In the genomic region with DNA sequence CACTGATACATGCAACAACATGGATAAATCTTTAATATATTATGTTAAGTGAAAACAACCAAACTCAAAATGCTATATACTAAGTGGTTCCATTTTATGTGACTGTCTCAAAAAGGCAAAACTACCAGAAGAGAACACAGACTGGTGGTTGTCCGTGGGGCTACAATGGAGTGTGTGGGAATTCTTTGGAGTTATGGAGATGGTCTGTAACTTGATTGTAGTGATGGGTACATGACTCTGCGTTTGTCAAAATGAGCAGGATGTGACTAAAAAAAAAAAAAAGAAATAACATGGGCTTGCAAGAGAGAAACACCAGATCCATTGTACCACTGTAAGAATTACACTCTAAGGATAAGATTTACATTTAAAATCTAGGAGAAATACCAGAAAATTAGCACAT, we compare ENCODE assay signal across 21 cellular contexts. TPM values are rescaled to one million over a fixed set of nuclear protein-coding genes. Genes with fewer than 3 reads are reported as not detected.
A peak's percentile ranks its signal among the peaks of the same experiment; 100 is the strongest.
DNase-seq lines count a peak whose midpoint lies in the region; ATAC-seq, FAIRE-seq and TF ChIP-seq lines count a peak whose summit lies in the region.
"Had no signal": no experiment of that assay in that cellular context is flagged by ENCODE, and none has a peak within 500 bp of the region (broad histone marks: within the 10 kb centered on the region; RNA-seq: fewer than 3 reads in every experiment).

No MANE protein-coding gene starts in this region.

- FAIRE-seq in A549 (lab: Jason Lieb, UNC), result no peak

- POLR2A ChIA-PET in A549 (lab: Yijun Ruan, JAX), result no interaction called here
- POLR2A ChIA-PET in CD4-positive, alpha-beta T cell (lab: Charles Lee), result interaction anchor here (0.9 to 1.0 kb wide), 2 partner anchors 345 to 352 kb away, joined by 3 to 5 read pairs; no protein-coding TSS in a partner anchor

- no peak overlapping the region for H3K4ac ChIP-seq in mesendoderm (ENCODE audit: low read depth, low read length)

- no peak overlapping the region for H3K56ac ChIP-seq in mesendoderm (ENCODE audit: low read length)

- no peaks in the 10 kb centered on the region for H3K27me3 Mint-ChIP-seq in CD4-positive, alpha-beta T cell
- no peaks in the 10 kb centered on the region for H3K27me3 Mint-ChIP-seq in activated CD8-positive, alpha-beta memory T cell treated with anti-CD3 and anti-CD28 coated beads, Interleukin-2, amount 10 ng/mL, durations not matched to agents 7 days and 5 days

- peak overlapping the region; percentile 37 for H3K27ac Mint-ChIP-seq in CD4-positive, alpha-beta T cell
- no peak overlapping the region for H3K27ac Mint-ChIP-seq in activated CD8-positive, alpha-beta memory T cell treated with anti-CD3 and anti-CD28 coated beads, Interleukin-2, amount 10 ng/mL, durations not matched to agents 7 days and 5 days
- H3K27ac Mint-ChIP-seq: CD14-positive monocyte had no signal

- H3K23ac ChIP-seq in mesendoderm (ENCODE audit: low read length), result no peak overlapping the region

- no peak overlapping the region for H3K4me2 ChIP-seq in A549
- H3K4me2 ChIP-seq in mesendoderm (ENCODE audit: low read length), result no peak overlapping the region

- H2AK5ac ChIP-seq in mesendoderm (ENCODE audit: low read length), result no peak overlapping the region

- DNase-seq in A549 (ENCODE audit: low read depth in 1 of 2, low spot score in 1 of 2), result no peak
- no peak for DNase-seq in CD4-positive, alpha-beta T cell
- DNase-seq in RKO (ENCODE audit: low spot score), result peak; percentile 42
- peak; percentile 6 for DNase-seq in mesendoderm
- no peak for DNase-seq in activated CD4-positive, alpha-beta T cell treated with anti-CD3 and anti-CD28 coated beads, Interleukin-2, amount 50 U/mL, for 4 hours
- no peak for DNase-seq in activated CD8-positive, alpha-beta memory T cell treated with anti-CD3 and anti-CD28 coated beads, Interleukin-2, amount 10 ng/mL, durations not matched to agents 7 days and 5 days
- DNase-seq: ACHN, AML-193, COR-L47, DMS 273 treated with DMSO at 0.1 percent for 48 hours, GF-D8, GM23248, NCI-H1105, NCI-H2081, NCI-H510A, NCI-H774, PC-3 had no signal

- no peak overlapping the region for H2BK120ac ChIP-seq in mesendoderm (ENCODE audit: low read depth, low read length)

- TF ChIP-seq CTCF in A549 (IDR thresholded peaks at IDR 0.05), result no peak
- no peak for TF ChIP-seq CTCF in CD4-positive, alpha-beta T cell (IDR thresholded peaks at IDR 0.05)

- H2BK15ac ChIP-seq in mesendoderm (replicated peaks; ENCODE audit: low read depth), result no peak overlapping the region

- no peak overlapping the region for H4K8ac ChIP-seq in mesendoderm (ENCODE audit: low read depth, low read length)

- CTCF ChIA-PET in A549 (lab: Yijun Ruan, JAX), result interaction anchor here (2.4 to 6.4 kb wide), 3 partner anchors 322 to 345 kb away, joined by 6 to 145 read pairs (median 17); no protein-coding TSS in a partner anchor
- CTCF ChIA-PET in CD4-positive, alpha-beta T cell (lab: Charles Lee), result interaction anchor here (1.4 to 4.9 kb wide), 2 partner anchors 322 to 345 kb away, joined by 3 to 41 read pairs; no protein-coding TSS in a partner anchor
- CTCF ChIA-PET in activated CD8-positive, alpha-beta memory T cell treated with anti-CD3 and anti-CD28 coated beads, Interleukin-2, amount 10 ng/mL, durations not matched to agents 7 days and 5 days (lab: Charles Lee), result interaction anchor here (1.0 to 4.8 kb wide), 5 partner anchors 14 to 383 kb away, joined by 3 to 78 read pairs (median 4); no protein-coding TSS in a partner anchor

- H3K4me3 Mint-ChIP-seq in CD4-positive, alpha-beta T cell, result no peak overlapping the region
- H3K4me3 Mint-ChIP-seq in activated CD8-positive, alpha-beta memory T cell treated with anti-CD3 and anti-CD28 coated beads, Interleukin-2, amount 10 ng/mL, durations not matched to agents 7 days and 5 days, result no peak overlapping the region
- H3K4me3 Mint-ChIP-seq: CD14-positive monocyte had no signal

- TF ChIP-seq RAD21 in A549 (conservative IDR thresholded peaks at IDR 0.05 in 1 of 2, IDR thresholded peaks at IDR 0.05 in 1 of 2), result no peak

- no peaks in the 10 kb centered on the region for H3K4me1 Mint-ChIP-seq in CD4-positive, alpha-beta T cell (ENCODE audit: low read depth)
- no peaks in the 10 kb centered on the region for H3K4me1 Mint-ChIP-seq in activated CD8-positive, alpha-beta memory T cell treated with anti-CD3 and anti-CD28 coated beads, Interleukin-2, amount 10 ng/mL, durations not matched to agents 7 days and 5 days

- peaks cover 16% of the 10 kb centered on the region for H3K36me3 Mint-ChIP-seq in CD4-positive, alpha-beta T cell (ENCODE audit: low read depth)
- no peaks in the 10 kb centered on the region for H3K36me3 Mint-ChIP-seq in activated CD8-positive, alpha-beta memory T cell treated with anti-CD3 and anti-CD28 coated beads, Interleukin-2, amount 10 ng/mL, durations not matched to agents 7 days and 5 days

- no peak overlapping the region for H3K18ac ChIP-seq in mesendoderm (ENCODE audit: low read length)

- H3K36me3 ChIP-seq in mesendoderm (ENCODE audit: control insufficient read depth, insufficient read depth, low read length), result no peaks in the 10 kb centered on the region

- H3K9me3 ChIP-seq in A549, result no peaks in the 10 kb centered on the region
- no peaks in the 10 kb centered on the region for H3K9me3 ChIP-seq in CD4-positive, alpha-beta T cell (ENCODE audit: control insufficient read depth, low read length)

- H3K27ac ChIP-seq in A549, result no peak overlapping the region
- no peak overlapping the region for H3K27ac ChIP-seq in CD4-positive, alpha-beta T cell (ENCODE audit: low read depth, low read length)
- H3K27ac ChIP-seq in mesendoderm (ENCODE audit: low read depth, low read length), result no peak overlapping the region
- H3K27ac ChIP-seq: GM23248, RWPE1 had no signal

- TF ChIP-seq POLR2A in A549 (IDR thresholded peaks at IDR 0.05; ENCODE audit: low read length), result no peak

- H3K4me3 ChIP-seq in A549, result no peak overlapping the region
- no peak overlapping the region for H3K4me3 ChIP-seq in mesendoderm (ENCODE audit: low read length)
- H3K4me3 ChIP-seq: GM23248 had no signal

- H2BK5ac ChIP-seq in mesendoderm (ENCODE audit: low read length), result no peak overlapping the region

- no peaks in the 10 kb centered on the region for H3K9me3 Mint-ChIP-seq in CD4-positive, alpha-beta T cell
- H3K9me3 Mint-ChIP-seq in activated CD8-positive, alpha-beta memory T cell treated with anti-CD3 and anti-CD28 coated beads, Interleukin-2, amount 10 ng/mL, durations not matched to agents 7 days and 5 days (ENCODE audit: low read depth), result no peaks in the 10 kb centered on the region
- H3K9me3 Mint-ChIP-seq: CD14-positive monocyte had no signal

- no peak overlapping the region for H3K9ac ChIP-seq in mesendoderm (ENCODE audit: low read length)
- H3K9ac ChIP-seq: GM23248 had no signal

- no peaks in the 10 kb centered on the region for H3K79me2 ChIP-seq in mesendoderm (ENCODE audit: control insufficient read depth, insufficient read depth, low read length)

- 83% methylated on average over 2 of the region's 2 CpGs for WGBS in A549 (ENCODE audit: missing lambda C conversion rate)
- no CpG with 5 or more reads among the region's 2 CpGs for WGBS in mesendoderm (ENCODE audit: extremely low coverage, insufficient coverage, low lambda C conversion rate)

- intact Hi-C loops in CD4-positive, alpha-beta T cell (cut with DNase I, micrococcal nuclease), result loop anchor here in 1 of 2 experiments (5.0 kb wide), 3 partner anchors 228 to 343 kb away; partner anchors contain the start of gene XPR1

- H3K79me1 ChIP-seq in mesendoderm (ENCODE audit: low read length), result no peaks in the 10 kb centered on the region

- H4K5ac ChIP-seq in mesendoderm (ENCODE audit: low read length), result no peak overlapping the region

- H3K27me3 ChIP-seq in CD4-positive, alpha-beta T cell (ENCODE audit: control insufficient read depth, insufficient read depth, low read length), result no peaks in the 10 kb centered on the region
- no peaks in the 10 kb centered on the region for H3K27me3 ChIP-seq in mesendoderm (ENCODE audit: insufficient read depth, low read length, poor library complexity)

- ATAC-seq in A549 (peak; percentile 52 to 56; a peak in 2 of 6 replicates), GM19455 (IDR thresholded peaks at IDR 0.05; ENCODE audit: unreplicated experiment) (no peak)
- ATAC-seq in CD4-positive, alpha-beta T cell (ENCODE audit: poor library complexity), result no peak
- ATAC-seq in activated CD8-positive, alpha-beta memory T cell treated with anti-CD3 and anti-CD28 coated beads, Interleukin-2, amount 10 ng/mL, durations not matched to agents 7 days and 5 days, result no peak
- ATAC-seq: HCT116, PC-3 had no signal

- no peak for TF ChIP-seq EP300 in A549 (IDR thresholded peaks at IDR 0.05)

- H3K4me1 ChIP-seq in A549, result peaks cover 12% of the 10 kb centered on the region; the same call in 2 of the 3 replicates
- H3K4me1 ChIP-seq in mesendoderm (ENCODE audit: control insufficient read depth, low read depth, low read length), result no peaks in the 10 kb centered on the region

TF ChIP-seq in A549, 52 proteins besides CTCF, POLR2A, EP300 and RAD21 (continues in another document):
- TF ChIP-seq GATA3 (IDR thresholded peaks at IDR 0.05; ENCODE audit: borderline replicate concordance), result no peak
- no peak for TF ChIP-seq TFCP2L1 (CRISPR knock-in tag; IDR thresholded peaks at IDR 0.05)
- TF ChIP-seq EHMT2 (IDR thresholded peaks at IDR 0.05; ENCODE audit: low read depth), result no peak
- no peak for TF ChIP-seq EHF (CRISPR knock-in tag; IDR thresholded peaks at IDR 0.05)
- TF ChIP-seq JUNB (IDR thresholded peaks at IDR 0.05), result no peak
- no peak for TF ChIP-seq ESRRA (IDR thresholded peaks at IDR 0.05; ENCODE audit: borderline replicate concordance, low read length)
- no peak for TF ChIP-seq HEYL (CRISPR knock-in tag; IDR thresholded peaks at IDR 0.05)
- TF ChIP-seq HOXA7 (CRISPR knock-in tag; IDR thresholded peaks at IDR 0.05), result no peak
- no peak for TF ChIP-seq CBX2 (IDR thresholded peaks at IDR 0.05; ENCODE audit: borderline replicate concordance, low read depth)
- no peak for TF ChIP-seq ZFP36 (IDR thresholded peaks at IDR 0.05; ENCODE audit: borderline replicate concordance, partially characterized antibody)
- TF ChIP-seq KDM5A (IDR thresholded peaks at IDR 0.05), result no peak
- TF ChIP-seq FOSB (CRISPR knock-in tag; IDR thresholded peaks at IDR 0.05), result no peak
- no peak for TF ChIP-seq HOXB5 (CRISPR knock-in tag; IDR thresholded peaks at IDR 0.05)
- TF ChIP-seq NR3C1 (IDR thresholded peaks at IDR 0.05), result no peak

RNA-seq across cellular contexts. Expression of gene KIAA1614, which starts 52.2 kb away (rescaled TPM):
- polyA plus RNA-seq in A549 (2011; rRNA removed), result 0.25 and 0.30 TPM in 2 replicates
- 0.35 and 0.44 TPM in 2 replicates for polyA plus RNA-seq in A549 (2012; cell fraction: cytosol; rRNA removed)
- 1.1 and 1.5 TPM in 2 replicates for polyA plus RNA-seq in A549 (2012; cell fraction: nucleus; rRNA removed)
- 0.53 to 0.84 TPM (median 0.64 TPM) in 3 replicates for polyA plus RNA-seq in A549 (2017; fragmentation: RNase III; extraction: RNeasy Plus Mini Kit Qiagen cat#74134 plus additional on column Dnase treatment)
- 0.45 and 0.58 TPM in 2 replicates for polyA minus RNA-seq in A549 (2011; rRNA and poly(A)+ RNA removed)
- total RNA-seq in CD4-positive, alpha-beta T cell, result under 1 TPM; 0.14 to 0.20 TPM
- 1.8 TPM for polyA plus RNA-seq in mesendoderm (2013, experiment 1 of 2)
- polyA plus RNA-seq in mesendoderm (2013, experiment 2 of 2), result 2.1 TPM
- total RNA-seq in activated CD8-positive, alpha-beta memory T cell treated with anti-CD3 and anti-CD28 coated beads, Interleukin-2, amount 10 ng/mL, durations not matched to agents 7 days and 5 days, result under 1 TPM; 0.07 to 0.12 TPM
- total RNA-seq: PC-3 had no signal
- polyA plus RNA-seq: CD14-positive monocyte had no signal

Comparison
In these comparisons a context has a peak if more than half of its experiments do, and no peak if none do; other contexts are left out.
1. ATAC-seq: peak in A549 (2 of 2); none in CD4-positive, alpha-beta T cell (single experiment), GM19455 (single experiment) and activated CD8-positive, alpha-beta memory T cell treated with anti-CD3 and anti-CD28 coated beads, Interleukin-2, amount 10 ng/mL, durations not matched to agents 7 days and 5 days (single experiment).
2. DNase-seq: peak in RKO (single experiment) and mesendoderm (single experiment); none in A549 (0 of 2), CD4-positive, alpha-beta T cell (0 of 10), activated CD4-positive, alpha-beta T cell treated with anti-CD3 and anti-CD28 coated beads, Interleukin-2, amount 50 U/mL, for 4 hours (0 of 2) and activated CD8-positive, alpha-beta memory T cell treated with anti-CD3 and anti-CD28 coated beads, Interleukin-2, amount 10 ng/mL, durations not matched to agents 7 days and 5 days (single experiment).